ENCODE assay signal across 11 cellular contexts in genomic region chr14:75452324-75452723, GRCh38. TPM values are rescaled to one million over a fixed set of nuclear protein-coding genes. Genes with fewer than 3 reads are reported as not detected.
DNase-seq lines count a peak whose midpoint lies in the region; ATAC-seq and TF ChIP-seq lines count a peak whose summit lies in the region.
"Had no signal": no experiment of that assay in that cellular context is flagged by ENCODE, and none has a peak within 500 bp of the region (broad histone marks: within the 10 kb centered on the region; RNA-seq: fewer than 3 reads in every experiment).

No MANE protein-coding gene starts in this region.

- no peak overlapping the region for H3K4me3 ChIP-seq in brain microvascular endothelial cell (ENCODE audit: low read depth, low read length)
- no peak overlapping the region for H3K4me3 ChIP-seq in skeletal muscle satellite cell (ENCODE audit: low read length)

- no peaks in the 10 kb centered on the region for H3K27me3 ChIP-seq in brain microvascular endothelial cell (replicated peaks)
- H3K27me3 ChIP-seq in skeletal muscle satellite cell (ENCODE audit: control insufficient read depth, insufficient read depth, low read length), result no peaks in the 10 kb centered on the region

- H3K4me2 ChIP-seq in skeletal muscle satellite cell (ENCODE audit: low read length), result peak overlapping the region; percentile 61

- no peak for TF ChIP-seq CTCF in brain microvascular endothelial cell (IDR thresholded peaks at IDR 0.05; ENCODE audit: low read depth, low read length, missing control alignments)

- peaks cover 60% of the 10 kb centered on the region for H3K4me1 ChIP-seq in skeletal muscle satellite cell (ENCODE audit: control insufficient read depth, insufficient read depth, low read length)

- ATAC-seq in HG02970 (IDR thresholded peaks at IDR 0.05; ENCODE audit: low FRiP score, unreplicated experiment) (no peak), HG03378 (IDR thresholded peaks at IDR 0.05; ENCODE audit: unreplicated experiment) (no peak)

- H3K9ac ChIP-seq in skeletal muscle satellite cell (ENCODE audit: low read depth, low read length), result peak overlapping the region; percentile 66

- DNase-seq in HCEC 1CT (peak; percentile 13), brain microvascular endothelial cell (no peak), left kidney (ENCODE audit: low read depth, low spot score) (peak; percentile 58), superior temporal gyrus (ENCODE audit: extremely low spot score) (no peak), NCI-H1694 treated with DMSO at 0.1 percent for 48 hours (lab: John Stamatoyannopoulos, UW) (no peak)
- DNase-seq: activated effector memory CD4-positive, alpha-beta T cell treated with anti-CD3 and anti-CD28 coated beads, Interleukin-2, amount 50 U/mL, for 16 hours; NCI-H1105 treated with DMSO at 0.1 percent for 48 hours had no signal

- H3K36me3 ChIP-seq in brain microvascular endothelial cell (replicated peaks), result no peaks in the 10 kb centered on the region
- peaks cover 3% of the 10 kb centered on the region for H3K36me3 ChIP-seq in skeletal muscle satellite cell (ENCODE audit: insufficient read depth, low read length)

- no peaks in the 10 kb centered on the region for H3K9me3 ChIP-seq in skeletal muscle satellite cell (replicated peaks; ENCODE audit: low read length)

- peak overlapping the region; percentile 50 for H3K27ac ChIP-seq in brain microvascular endothelial cell
- H3K27ac ChIP-seq: VCaP had no signal

- in situ Hi-C loops in brain microvascular endothelial cell (cut with HindIII; ENCODE audit: low pct_ligation_motif_present, low sequenced_read_pairs), result no loop called here

RNA-seq across cellular contexts. Expression of gene JDP2, which starts 24.5 kb away (rescaled TPM):
- total RNA-seq in skeletal muscle satellite cell (2012; rRNA removed), result 37.1 and 43.1 TPM in 2 replicates

Comparison
In these comparisons a context has a peak if more than half of its experiments do, and no peak if none do; other contexts are left out.
1. DNase-seq: peak in HCEC 1CT (single experiment) and left kidney (single experiment); none in brain microvascular endothelial cell (single experiment), superior temporal gyrus (single experiment) and NCI-H1694 treated with DMSO at 0.1 percent for 48 hours (single experiment).